In genomic region chr2:144550084-144550483, GRCh38 we compare ENCODE assay signal across 34 cellular contexts.
"Had no signal": no experiment of that assay in that cellular context is flagged by ENCODE, and none has a peak within 500 bp of the region (broad histone marks: within the 10 kb centered on the region; RNA-seq: fewer than 3 reads in every experiment).

No MANE protein-coding gene starts in this region.

- ATAC-seq: activated CD8-positive, alpha-beta T cell treated with anti-CD3 and anti-CD28 coated beads for 36 hours; activated naive CD4-positive, alpha-beta T cell treated with anti-CD3 and anti-CD28 coated beads, Interleukin-2, amount 50 U/mL, for 72 hours; activated T-cell treated with anti-CD3 and anti-CD28 coated beads, Interleukin-2, amount 50 U/mL, for 4 hours; activated T-cell treated with anti-CD3 and anti-CD28 coated beads, Interleukin-2, amount 50 U/mL, for 72 hours; activated T-helper 17 cell treated with anti-CD3 and anti-CD28 coated beads, Interleukin-2, amount 50 U/mL, for 72 hours; body of pancreas had no signal

- H3K4me3 ChIP-seq: adrenal gland, body of pancreas, breast epithelium had no signal

- H3K4me1 ChIP-seq: adrenal gland, body of pancreas, breast epithelium had no signal

- H3K27ac ChIP-seq: adrenal gland, body of pancreas, brain microvascular endothelial cell, breast epithelium, VCaP had no signal

- H3K36me3 Mint-ChIP-seq: activated CD4-positive, alpha-beta memory T cell treated with anti-CD3 and anti-CD28 coated beads for 36 hours; activated naive CD4-positive, alpha-beta T cell treated with anti-CD3 and anti-CD28 coated beads, Interleukin-2, amount 50 U/mL, for 72 hours; activated naive CD8-positive, alpha-beta T cell treated with anti-CD3 and anti-CD28 coated beads for 36 hours had no signal

- H3K4me1 Mint-ChIP-seq: activated CD4-positive, alpha-beta T cell treated with anti-CD3 and anti-CD28 coated beads, Interleukin-2, amount 10 ng/mL, durations not matched to agents 24 days and 14 days; activated T-helper 17 cell treated with anti-CD3 and anti-CD28 coated beads, Interleukin-2, amount 50 U/mL, for 72 hours had no signal

- H3K27ac Mint-ChIP-seq: activated CD4-positive, alpha-beta memory T cell treated with anti-CD3 and anti-CD28 coated beads for 36 hours; activated CD4-positive, alpha-beta T cell treated with anti-CD3 and anti-CD28 coated beads, Interleukin-2, amount 10 ng/mL, durations not matched to agents 24 days and 14 days; activated CD8-positive, alpha-beta T cell treated with anti-CD3 and anti-CD28 coated beads for 36 hours; activated naive CD4-positive, alpha-beta T cell treated with anti-CD3 and anti-CD28 coated beads for 36 hours; activated naive CD4-positive, alpha-beta T cell treated with anti-CD3 and anti-CD28 coated beads, Interleukin-2, amount 50 U/mL, for 72 hours; activated naive CD8-positive, alpha-beta T cell treated with anti-CD3 and anti-CD28 coated beads for 36 hours; activated T-cell treated with anti-CD3 and anti-CD28 coated beads, Interleukin-2, amount 50 U/mL, for 72 hours; activated T-helper 1 cell treated with anti-CD3 and anti-CD28 coated beads, Interleukin-12 subunit alpha, Interleukin-12 subunit beta, Interleukin-2, Interleukin-4 antibody, amounts not matched to agents 30 ng/mL and 10 ng/mL and 1 ng/mL, durations not matched to agents 14 hours and 24 hours and 36 hours; activated T-helper 17 cell treated with anti-CD3 and anti-CD28 coated beads, Interleukin-2, amount 50 U/mL, for 72 hours; T-helper 1 cell treated with Interleukin-12 subunit alpha and Interleukin-12 subunit beta and Interleukin-4 antibody, amounts not matched to agents 30 μg/mL and 1 μg/mL, for 36 hours; T-helper 2 cell treated with Interferon-gamma antibody and Interleukin-4, amounts not matched to agents 5 μg/mL and 100 μg/mL, for 36 hours had no signal

- H3K9me3 Mint-ChIP-seq: activated CD4-positive, alpha-beta memory T cell treated with anti-CD3 and anti-CD28 coated beads for 36 hours; activated CD4-positive, alpha-beta T cell treated with anti-CD3 and anti-CD28 coated beads, Interleukin-2, amount 10 ng/mL, durations not matched to agents 24 days and 14 days; activated CD8-positive, alpha-beta T cell treated with anti-CD3 and anti-CD28 coated beads for 36 hours; activated naive CD4-positive, alpha-beta T cell treated with anti-CD3 and anti-CD28 coated beads for 36 hours; activated naive CD4-positive, alpha-beta T cell treated with anti-CD3 and anti-CD28 coated beads, Interleukin-2, amount 50 U/mL, for 72 hours; activated naive CD8-positive, alpha-beta T cell treated with anti-CD3 and anti-CD28 coated beads for 36 hours; activated T-cell treated with anti-CD3 and anti-CD28 coated beads, Interleukin-2, amount 50 U/mL, for 4 hours; activated T-cell treated with anti-CD3 and anti-CD28 coated beads, Interleukin-2, amount 50 U/mL, for 72 hours; activated T-helper 1 cell treated with anti-CD3 and anti-CD28 coated beads, Interleukin-12 subunit alpha, Interleukin-12 subunit beta, Interleukin-2, Interleukin-4 antibody, amounts not matched to agents 30 ng/mL and 10 ng/mL and 1 ng/mL, durations not matched to agents 14 hours and 24 hours and 36 hours; activated T-helper 17 cell treated with anti-CD3 and anti-CD28 coated beads, Interleukin-2, amount 50 U/mL, for 72 hours; T-helper 1 cell treated with Interleukin-12 subunit alpha and Interleukin-12 subunit beta and Interleukin-4 antibody, amounts not matched to agents 30 μg/mL and 1 μg/mL, for 36 hours; T-helper 2 cell treated with Interferon-gamma antibody and Interleukin-4, amounts not matched to agents 5 μg/mL and 100 μg/mL, for 36 hours had no signal

- H3K36me3 ChIP-seq: adrenal gland, brain microvascular endothelial cell, breast epithelium had no signal

- H3K4me3 Mint-ChIP-seq: activated CD4-positive, alpha-beta memory T cell treated with anti-CD3 and anti-CD28 coated beads for 36 hours; activated CD4-positive, alpha-beta T cell treated with anti-CD3 and anti-CD28 coated beads, Interleukin-2, amount 10 ng/mL, durations not matched to agents 24 days and 14 days; activated CD8-positive, alpha-beta T cell treated with anti-CD3 and anti-CD28 coated beads for 36 hours; activated naive CD4-positive, alpha-beta T cell treated with anti-CD3 and anti-CD28 coated beads for 36 hours; activated naive CD8-positive, alpha-beta T cell treated with anti-CD3 and anti-CD28 coated beads for 36 hours; activated T-cell treated with anti-CD3 and anti-CD28 coated beads, Interleukin-2, amount 50 U/mL, for 4 hours; activated T-cell treated with anti-CD3 and anti-CD28 coated beads, Interleukin-2, amount 50 U/mL, for 72 hours; activated T-helper 1 cell treated with anti-CD3 and anti-CD28 coated beads, Interleukin-12 subunit alpha, Interleukin-12 subunit beta, Interleukin-2, Interleukin-4 antibody, amounts not matched to agents 30 ng/mL and 10 ng/mL and 1 ng/mL, durations not matched to agents 14 hours and 24 hours and 36 hours; activated T-helper 17 cell treated with anti-CD3 and anti-CD28 coated beads, Interleukin-2, amount 50 U/mL, for 72 hours; T-helper 1 cell treated with Interleukin-12 subunit alpha and Interleukin-12 subunit beta and Interleukin-4 antibody, amounts not matched to agents 30 μg/mL and 1 μg/mL, for 36 hours; T-helper 2 cell treated with Interferon-gamma antibody and Interleukin-4, amounts not matched to agents 5 μg/mL and 100 μg/mL, for 36 hours had no signal

- H3K27me3 ChIP-seq: adrenal gland, body of pancreas, brain microvascular endothelial cell, breast epithelium had no signal

- H3K9me3 ChIP-seq: adrenal gland, body of pancreas, breast epithelium had no signal

- H3K27me3 Mint-ChIP-seq: activated CD8-positive, alpha-beta T cell treated with anti-CD3 and anti-CD28 coated beads for 36 hours; activated naive CD8-positive, alpha-beta T cell treated with anti-CD3 and anti-CD28 coated beads for 36 hours had no signal

- DNase-seq: activated CD4-positive, alpha-beta memory T cell treated with anti-CD3 and anti-CD28 coated beads for 36 hours; activated CD4-positive, alpha-beta T cell treated with anti-CD3 and anti-CD28 coated beads for 4 hours; activated CD4-positive, alpha-beta T cell treated with anti-CD3 and anti-CD28 coated beads, Interleukin-2, amount 10 ng/mL, durations not matched to agents 24 days and 14 days; activated CD4-positive, alpha-beta T cell treated with anti-CD3 and anti-CD28 coated beads, Interleukin-2, amount 50 U/mL, for 1 hour; activated CD4-positive, alpha-beta T cell treated with anti-CD3 and anti-CD28 coated beads, Interleukin-2, amount 50 U/mL, for 4 hours; activated CD4-positive, CD25-positive, alpha-beta regulatory T cell treated with anti-CD3 and anti-CD28 coated beads, Interleukin-2, amount 50 U/mL, for 72 hours; activated CD8-positive, alpha-beta memory T cell treated with anti-CD3 and anti-CD28 coated beads, Interleukin-2, amount 50 U/mL, for 4 hours; activated CD8-positive, alpha-beta T cell treated with anti-CD3 and anti-CD28 coated beads for 36 hours; activated effector memory CD4-positive, alpha-beta T cell treated with anti-CD3 and anti-CD28 coated beads, Interleukin-2, amount 50 U/mL, for 16 hours; activated gamma-delta T cell treated with Interleukin-2 at 50 U/mL for 16 hours; activated naive CD4-positive, alpha-beta T cell; activated naive CD4-positive, alpha-beta T cell treated with anti-CD3 and anti-CD28 coated beads for 36 hours; activated naive CD4-positive, alpha-beta T cell treated with anti-CD3 and anti-CD28 coated beads, Interleukin-2, amount 50 U/mL, for 16 hours; activated naive CD8-positive, alpha-beta T cell treated with anti-CD3 and anti-CD28 coated beads for 36 hours; activated T-cell treated with anti-CD3 and anti-CD28 coated beads for 4 hours; activated T-cell treated with anti-CD3 and anti-CD28 coated beads, Interleukin-2, amount 50 U/mL, for 1 hour; activated T-cell treated with anti-CD3 and anti-CD28 coated beads, Interleukin-2, amount 50 U/mL, for 4 hours; activated T-cell treated with anti-CD3 and anti-CD28 coated beads, Interleukin-2, amount 50 U/mL, for 72 hours; adrenal gland; amniotic stem cell; aorta; body of pancreas; brain microvascular endothelial cell; central memory CD4-positive, alpha-beta T cell; T-helper 1 cell; T-helper 2 cell; T-helper 9 cell had no signal
